Comparison of ENCODE assay signal across 22 cellular contexts in the genomic region with DNA sequence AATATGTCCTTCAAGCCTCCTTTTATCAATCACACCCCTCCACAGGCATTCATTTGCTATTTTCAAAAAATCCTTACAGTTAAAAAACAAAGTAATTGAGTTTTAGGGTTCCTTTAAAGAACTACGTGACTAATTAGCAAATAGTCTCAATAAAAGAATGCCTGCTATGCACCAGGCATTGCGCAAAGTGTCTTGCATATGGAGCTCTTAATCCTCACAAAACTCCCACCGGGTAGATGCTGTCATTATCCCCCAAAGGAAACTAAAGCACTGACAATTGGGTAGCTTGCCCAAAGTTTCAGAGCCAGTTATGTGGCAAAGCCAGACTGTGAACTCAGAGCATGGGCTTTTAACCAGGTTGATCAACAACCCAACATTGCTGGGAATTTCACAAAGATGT.
DNase-seq lines count a peak whose midpoint lies in the region; ATAC-seq, FAIRE-seq and TF ChIP-seq lines count a peak whose summit lies in the region.
"Had no signal": no experiment of that assay in that cellular context is flagged by ENCODE, and none has a peak within 500 bp of the region (broad histone marks: within the 10 kb centered on the region; RNA-seq: fewer than 3 reads in every experiment).

No MANE protein-coding gene starts in this region.

- H4K20me1 ChIP-seq in HepG2 (ENCODE audit: insufficient read depth, low read length): no peaks in the 10 kb centered on the region

- H3K9ac ChIP-seq in HepG2 (ENCODE audit: insufficient read depth, low read depth, low read length) (no peak overlapping the region), adipocyte (ENCODE audit: low read length) (no peak overlapping the region), mesendoderm (ENCODE audit: low read length) (no peak overlapping the region)

- H2AK5ac ChIP-seq in mesendoderm (ENCODE audit: low read length): no peak overlapping the region

- no peak overlapping the region for H3K23ac ChIP-seq in mesendoderm (ENCODE audit: low read length)

- no peak overlapping the region for H4K8ac ChIP-seq in mesendoderm (ENCODE audit: low read depth, low read length)

- H3K27me3 ChIP-seq in HepG2 (ENCODE audit: control insufficient read depth in 1 of 2, insufficient read depth in 2 of 2, low read length in 2 of 2) (no peaks in the 10 kb centered on the region), right lobe of liver (no peaks in the 10 kb centered on the region), adipocyte (replicated peaks; ENCODE audit: control insufficient read depth, insufficient read depth, low read length) (no peaks in the 10 kb centered on the region), mesendoderm (ENCODE audit: insufficient read depth, low read length, poor library complexity) (no peaks in the 10 kb centered on the region)

- TF ChIP-seq CTCF in HepG2 (CRISPR knock-in tag; IDR thresholded peaks at IDR 0.05): no peak
- TF ChIP-seq CTCF in right lobe of liver (IDR thresholded peaks at IDR 0.05): no peak
- no peak for TF ChIP-seq CTCF in GM10248 (IDR thresholded peaks at IDR 0.05; ENCODE audit: control extremely low read depth, extremely low read depth, low read depth, missing control alignments)

- BruUV-seq in HepG2 (replicated peaks; lab: Mats Ljungman, UMichigan): no TSS peak

- H3K4me2 ChIP-seq in HepG2 (ENCODE audit: low read depth, low read length): no peak overlapping the region
- H3K4me2 ChIP-seq in mesendoderm (ENCODE audit: low read length): no peak overlapping the region

- FAIRE-seq in HepG2 (lab: Jason Lieb, UNC): no peak
- FAIRE-seq: D721Med had no signal

- intact Hi-C loops in HepG2 (cut with micrococcal nuclease; ENCODE audit: unreplicated experiment): no loop called here
- intact Hi-C loops in right lobe of liver (cut with DNase I): no loop called here

- H3K79me1 ChIP-seq in mesendoderm (ENCODE audit: low read length): no peaks in the 10 kb centered on the region

- H3K27ac ChIP-seq in HepG2 (ENCODE audit: extremely low read length, insufficient read depth, low read length) (no peak overlapping the region), right lobe of liver (no peak overlapping the region), mesendoderm (ENCODE audit: low read depth, low read length) (no peak overlapping the region)

- H3K4me1 ChIP-seq in HepG2 (ENCODE audit: insufficient read depth, low read length) (peaks cover 23% of the 10 kb centered on the region), right lobe of liver (no peaks in the 10 kb centered on the region), adipocyte (ENCODE audit: control insufficient read depth, insufficient read depth, low read length) (no peaks in the 10 kb centered on the region), mesendoderm (ENCODE audit: control insufficient read depth, low read depth, low read length) (no peaks in the 10 kb centered on the region)

- no peaks in the 10 kb centered on the region for H3K36me3 ChIP-seq in HepG2 (replicated peaks in 1 of 2; ENCODE audit: control insufficient read depth in 1 of 2, insufficient read depth in 2 of 2, low read length in 2 of 2)
- H3K36me3 ChIP-seq in right lobe of liver: no peaks in the 10 kb centered on the region
- no peaks in the 10 kb centered on the region for H3K36me3 ChIP-seq in adipocyte (ENCODE audit: control insufficient read depth, insufficient read depth, low read length, severe bottlenecking)
- no peaks in the 10 kb centered on the region for H3K36me3 ChIP-seq in mesendoderm (ENCODE audit: control insufficient read depth, insufficient read depth, low read length)

- H2AFZ ChIP-seq in HepG2 (ENCODE audit: low read length): no peak overlapping the region

- ATAC-seq in HepG2 (no peak), right lobe of liver (no peak), GM21529 (IDR thresholded peaks at IDR 0.05; ENCODE audit: unreplicated experiment) (no peak)

- H3K56ac ChIP-seq in mesendoderm (ENCODE audit: low read length): no peak overlapping the region

- H3K79me2 ChIP-seq in HepG2 (ENCODE audit: insufficient read depth, low read length) (no peaks in the 10 kb centered on the region), mesendoderm (ENCODE audit: control insufficient read depth, insufficient read depth, low read length) (no peaks in the 10 kb centered on the region)

- in situ Hi-C loops in HepG2 (cut with HindIII; ENCODE audit: extremely low pct_ligation_motif_present, low pct_unique_long_range_greater_than_20kb): no loop called here

- H2BK5ac ChIP-seq in mesendoderm (ENCODE audit: low read length): no peak overlapping the region

- DNase-seq in HepG2 (ENCODE audit: low spot score) (no peak), right lobe of liver (no peak), adipocyte (ENCODE audit: low read depth) (peak; percentile 22), mesendoderm (peak; percentile 14), NCI-H69 (lab: John Stamatoyannopoulos, UW) (no peak), GM10248 (ENCODE audit: extremely low spot score) (no peak), amniotic stem cell (lab: John Stamatoyannopoulos, UW) (no peak)
- DNase-seq: 8988T, DMS53, EL, GF-D8, H9, HFFc6, KG1, NCI-H1417, NCI-H1694 treated with DMSO at 0.1 percent for 48 hours, NCI-H2081 treated with DMSO at 0.1 percent for 48 hours, NCI-H2171 treated with DMSO at 0.1 percent for 48 hours, NCI-H524 treated with DMSO at 0.1 percent for 48 hours, Right ventricle myocardium superior had no signal

- peaks cover 14% of the 10 kb centered on the region for H3K9me3 ChIP-seq in HepG2 (ENCODE audit: low read length)
- peaks cover 0 to 5% (median 0%) of the 10 kb centered on the region in 4 donors for H3K9me3 ChIP-seq in right lobe of liver
- H3K9me3 ChIP-seq in adipocyte (ENCODE audit: control insufficient read depth, low read length): peaks cover 9% of the 10 kb centered on the region

- WGBS in HepG2 (ENCODE audit: low lambda C conversion rate): 61% methylated on average over 3 of the region's 3 CpGs
- WGBS in right lobe of liver (ENCODE audit: insufficient coverage, low coverage, low lambda C conversion rate, missing lambda C conversion rate): 92% methylated on average over 3 of the region's 3 CpGs
- WGBS in mesendoderm (ENCODE audit: extremely low coverage, insufficient coverage, low lambda C conversion rate): no CpG with 5 or more reads among the region's 3 CpGs

- H4K5ac ChIP-seq in mesendoderm (ENCODE audit: low read length): no peak overlapping the region

- H3K4me3 ChIP-seq in HepG2 (replicated peaks in 1 of 3; ENCODE audit: insufficient read depth in 1 of 3, low read depth in 2 of 3, low read length in 3 of 3) (no peak overlapping the region), right lobe of liver (no peak overlapping the region), adipocyte (ENCODE audit: low read length) (no peak overlapping the region), mesendoderm (ENCODE audit: low read length) (no peak overlapping the region)

- CTCF ChIA-PET in HepG2 (lab: Yijun Ruan, JAX; ENCODE audit: low intra/inter-chr PET ratio, low total read pairs): no interaction called here
- CTCF ChIA-PET in GM10248 (lab: Yijun Ruan, JAX): no interaction called here

- TF ChIP-seq POLR2A in HepG2 (IDR thresholded peaks at IDR 0.05; ENCODE audit: insufficient read depth in 1 of 2, low read depth in 2 of 2, low read length in 2 of 2) (no peak), right lobe of liver (IDR thresholded peaks at IDR 0.05) (no peak)

- no peak overlapping the region for H2BK120ac ChIP-seq in mesendoderm (ENCODE audit: low read depth, low read length)

- no peak overlapping the region for H2BK15ac ChIP-seq in mesendoderm (replicated peaks; ENCODE audit: low read depth)

- POLR2A ChIA-PET in HepG2 (lab: Yijun Ruan, JAX): no interaction called here
- POLR2A ChIA-PET in GM10248 (lab: Yijun Ruan, JAX): no interaction called here

- no peak for TF ChIP-seq RAD21 in HepG2 (CRISPR knock-in tag; IDR thresholded peaks at IDR 0.05)

- no peak overlapping the region for H3K18ac ChIP-seq in mesendoderm (ENCODE audit: low read length)

- H3K4ac ChIP-seq in mesendoderm (ENCODE audit: low read depth, low read length): no peak overlapping the region

- TF ChIP-seq EP300 in HepG2 (IDR thresholded peaks at IDR 0.05; ENCODE audit: low read depth in 2 of 2, low read length in 2 of 2): no peak
- no peak for TF ChIP-seq EP300 in HepG2 (CRISPR knock-in tag; IDR thresholded peaks at IDR 0.05; ENCODE audit: borderline replicate concordance)

TF ChIP-seq in HepG2, 621 proteins besides CTCF, POLR2A, EP300 and RAD21:
- TF ChIP-seq CEBPB (IDR thresholded peaks at IDR 0.05; ENCODE audit: borderline replicate concordance, low read depth, low read length) (peak; percentile 22; the same call in 1 of the 2 replicates), ZNF34 (CRISPR knock-in tag; IDR thresholded peaks at IDR 0.05; ENCODE audit: borderline replicate concordance) (no peak)

Comparison
In these comparisons a context has a peak if more than half of its experiments do, and no peak if none do; other contexts are left out.
1. DNase-seq: peak in adipocyte (single experiment) and mesendoderm (single experiment); none in HepG2 (single experiment), right lobe of liver (0 of 3), NCI-H69 (single experiment), GM10248 (single experiment) and amniotic stem cell (single experiment).